8 cellular contexts compared by ENCODE assay signal in genomic region chr1:22711591-22712501, GRCh38. TPM values are rescaled to one million over a fixed set of nuclear protein-coding genes. Genes with fewer than 3 reads are reported as not detected.
A peak's percentile ranks its signal among the peaks of the same experiment; 100 is the strongest.
DNase-seq lines count a peak whose midpoint lies in the region; ATAC-seq and TF ChIP-seq lines count a peak whose summit lies in the region.

No MANE protein-coding gene starts in this region.

- WGBS in body of pancreas, 2 donors = 23 to 46% methylated on average over 15 to 51 of the region's 53 CpGs

- H3K4me3 ChIP-seq in HEK293 (ENCODE audit: low read depth, low read length) (peak overlapping the region; percentile 45), body of pancreas (peak overlapping the region in 1 of 2 donors; percentile 18)

- peak; percentile 12 for DNase-seq in AG08395 (ENCODE audit: low spot score)
- peak in 3 of 4 donors; percentile 17 to 37 (median 25) for DNase-seq in body of pancreas
- DNase-seq in memory B cell (ENCODE audit: low spot score in 2 of 2) = no peak
- no peak for DNase-seq in T-helper 2 cell treated with Interferon-gamma antibody and Interleukin-4, amounts not matched to agents 5 μg/mL and 100 μg/mL, for 36 hours (ENCODE audit: low spot score)
- DNase-seq in activated T-helper 2 cell treated with anti-CD3 and anti-CD28 coated beads, Interferon-gamma antibody, Interleukin-2, Interleukin-4, amounts not matched to agents 10 μg/mL and 5 μg/mL and 100 μg/mL, durations not matched to agents 14 hours and 24 hours and 36 hours (ENCODE audit: low spot score) = no peak
- DNase-seq in NCI-H2196 (lab: John Stamatoyannopoulos, UW; ENCODE audit: unreplicated experiment) = no peak

- H3K27ac ChIP-seq in HEK293 (ENCODE audit: extremely low read depth, low read depth, low read length) = no peak overlapping the region; the same call in 1 of the 2 replicates
- H3K27ac ChIP-seq in body of pancreas = no peak overlapping the region

- H3K4me1 Mint-ChIP-seq in memory B cell = peaks cover 12% of the 10 kb centered on the region
- no peaks in the 10 kb centered on the region for H3K4me1 Mint-ChIP-seq in T-helper 2 cell treated with Interferon-gamma antibody and Interleukin-4, amounts not matched to agents 5 μg/mL and 100 μg/mL, for 36 hours (ENCODE audit: low read depth)
- H3K4me1 Mint-ChIP-seq in activated T-helper 2 cell treated with anti-CD3 and anti-CD28 coated beads, Interferon-gamma antibody, Interleukin-2, Interleukin-4, amounts not matched to agents 10 μg/mL and 5 μg/mL and 100 μg/mL, durations not matched to agents 14 hours and 24 hours and 36 hours (ENCODE audit: low read depth) = peaks cover 3% of the 10 kb centered on the region

- no peaks in the 10 kb centered on the region for H3K36me3 Mint-ChIP-seq in memory B cell
- H3K36me3 Mint-ChIP-seq in T-helper 2 cell treated with Interferon-gamma antibody and Interleukin-4, amounts not matched to agents 5 μg/mL and 100 μg/mL, for 36 hours (ENCODE audit: low read depth) = no peaks in the 10 kb centered on the region
- no peaks in the 10 kb centered on the region for H3K36me3 Mint-ChIP-seq in activated T-helper 2 cell treated with anti-CD3 and anti-CD28 coated beads, Interferon-gamma antibody, Interleukin-2, Interleukin-4, amounts not matched to agents 10 μg/mL and 5 μg/mL and 100 μg/mL, durations not matched to agents 14 hours and 24 hours and 36 hours (ENCODE audit: low read depth)

- no peak for ATAC-seq in body of pancreas
- no peak for ATAC-seq in memory B cell (ENCODE audit: low read depth)
- ATAC-seq in GM18868 (IDR thresholded peaks at IDR 0.05; ENCODE audit: unreplicated experiment) = no peak

- H3K4me3 Mint-ChIP-seq in memory B cell = peak overlapping the region; percentile 66
- no peak overlapping the region for H3K4me3 Mint-ChIP-seq in T-helper 2 cell treated with Interferon-gamma antibody and Interleukin-4, amounts not matched to agents 5 μg/mL and 100 μg/mL, for 36 hours
- no peak overlapping the region for H3K4me3 Mint-ChIP-seq in activated T-helper 2 cell treated with anti-CD3 and anti-CD28 coated beads, Interferon-gamma antibody, Interleukin-2, Interleukin-4, amounts not matched to agents 10 μg/mL and 5 μg/mL and 100 μg/mL, durations not matched to agents 14 hours and 24 hours and 36 hours (ENCODE audit: low read depth)

- peaks cover 0 to 3% of the 10 kb centered on the region in 2 experiments; a peak in 1 of 3 replicates for H3K36me3 ChIP-seq in HEK293 (ENCODE audit: control insufficient read depth in 2 of 2, insufficient read depth in 1 of 2, low read length in 2 of 2)
- H3K36me3 ChIP-seq in body of pancreas (replicated peaks in 1 of 2; ENCODE audit: insufficient read depth in 1 of 2, low read depth in 2 of 2) = no peaks in the 10 kb centered on the region

- H3K27me3 ChIP-seq in body of pancreas = no peaks in the 10 kb centered on the region

- intact Hi-C loops in body of pancreas (cut with DNase I) = no loop called here
- intact Hi-C loops in activated T-helper 2 cell treated with anti-CD3 and anti-CD28 coated beads, Interferon-gamma antibody, Interleukin-2, Interleukin-4, amounts not matched to agents 10 μg/mL and 5 μg/mL and 100 μg/mL, durations not matched to agents 14 hours and 24 hours and 36 hours (cut with micrococcal nuclease) = no loop called here

- peaks cover 35% of the 10 kb centered on the region for H3K27me3 Mint-ChIP-seq in memory B cell
- peaks cover 55% of the 10 kb centered on the region for H3K27me3 Mint-ChIP-seq in T-helper 2 cell treated with Interferon-gamma antibody and Interleukin-4, amounts not matched to agents 5 μg/mL and 100 μg/mL, for 36 hours (ENCODE audit: low read depth)
- peaks cover 49% of the 10 kb centered on the region for H3K27me3 Mint-ChIP-seq in activated T-helper 2 cell treated with anti-CD3 and anti-CD28 coated beads, Interferon-gamma antibody, Interleukin-2, Interleukin-4, amounts not matched to agents 10 μg/mL and 5 μg/mL and 100 μg/mL, durations not matched to agents 14 hours and 24 hours and 36 hours (ENCODE audit: low read depth)

- H3K9me3 ChIP-seq in HEK293 (ENCODE audit: control insufficient read depth, insufficient read depth, low read depth, low read length) (no peaks in the 10 kb centered on the region), body of pancreas (no peaks in the 10 kb centered on the region)

- no peaks in the 10 kb centered on the region for H3K9me3 Mint-ChIP-seq in memory B cell
- no peaks in the 10 kb centered on the region for H3K9me3 Mint-ChIP-seq in T-helper 2 cell treated with Interferon-gamma antibody and Interleukin-4, amounts not matched to agents 5 μg/mL and 100 μg/mL, for 36 hours
- H3K9me3 Mint-ChIP-seq in activated T-helper 2 cell treated with anti-CD3 and anti-CD28 coated beads, Interferon-gamma antibody, Interleukin-2, Interleukin-4, amounts not matched to agents 10 μg/mL and 5 μg/mL and 100 μg/mL, durations not matched to agents 14 hours and 24 hours and 36 hours = no peaks in the 10 kb centered on the region

- no peak overlapping the region for H3K27ac Mint-ChIP-seq in memory B cell
- H3K27ac Mint-ChIP-seq in T-helper 2 cell treated with Interferon-gamma antibody and Interleukin-4, amounts not matched to agents 5 μg/mL and 100 μg/mL, for 36 hours = no peak overlapping the region
- no peak overlapping the region for H3K27ac Mint-ChIP-seq in activated T-helper 2 cell treated with anti-CD3 and anti-CD28 coated beads, Interferon-gamma antibody, Interleukin-2, Interleukin-4, amounts not matched to agents 10 μg/mL and 5 μg/mL and 100 μg/mL, durations not matched to agents 14 hours and 24 hours and 36 hours

- POLR2A ChIA-PET in HEK293 (lab: Yijun Ruan, JAX) = no interaction called here

- TF ChIP-seq POLR2A in body of pancreas (IDR thresholded peaks at IDR 0.05) = no peak

- TF ChIP-seq CTCF in HEK293 (tag by site-specific recombination; IDR thresholded peaks at IDR 0.05) (no peak), body of pancreas (IDR thresholded peaks at IDR 0.05) (no peak)

- CTCF ChIA-PET in HEK293 (lab: Yijun Ruan, JAX) = interaction anchor here (1.5 kb wide), 1 partner anchor 150 kb away, joined by 3 read pairs; no protein-coding TSS in a partner anchor

- H3K4me1 ChIP-seq in HEK293 (ENCODE audit: control insufficient read depth, insufficient read depth, low read length) = peaks cover 6% of the 10 kb centered on the region
- peaks cover 21% of the 10 kb centered on the region for H3K4me1 ChIP-seq in body of pancreas

TF ChIP-seq in HEK293, 187 proteins besides CTCF, POLR2A, EP300 and RAD21 (continues in another document):
- TF ChIP-seq, protein P1, sequence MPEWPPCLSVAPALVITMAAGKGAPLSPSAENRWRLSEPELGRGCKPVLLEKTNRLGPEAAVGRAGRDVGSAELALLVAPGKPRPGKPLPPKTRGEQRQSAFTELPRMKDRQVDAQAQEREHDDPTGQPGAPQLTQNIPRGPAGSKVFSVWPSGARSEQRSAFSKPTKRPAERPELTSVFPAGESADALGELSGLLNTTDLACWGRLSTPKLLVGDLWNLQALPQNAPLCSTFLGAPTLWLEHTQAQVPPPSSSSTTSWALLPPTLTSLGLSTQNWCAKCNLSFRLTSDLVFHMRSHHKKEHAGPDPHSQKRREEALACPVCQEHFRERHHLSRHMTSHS (tag by site-specific recombination; IDR thresholded peaks at IDR 0.05) = no peak
- TF ChIP-seq ZNF514 (tag by site-specific recombination; IDR thresholded peaks at IDR 0.05) = no peak
- TF ChIP-seq ZNF114 (tag by site-specific recombination; IDR thresholded peaks at IDR 0.05) = no peak
- no peak for TF ChIP-seq ZNF416 (tag by site-specific recombination; IDR thresholded peaks at IDR 0.05)
- TF ChIP-seq, protein P2, sequence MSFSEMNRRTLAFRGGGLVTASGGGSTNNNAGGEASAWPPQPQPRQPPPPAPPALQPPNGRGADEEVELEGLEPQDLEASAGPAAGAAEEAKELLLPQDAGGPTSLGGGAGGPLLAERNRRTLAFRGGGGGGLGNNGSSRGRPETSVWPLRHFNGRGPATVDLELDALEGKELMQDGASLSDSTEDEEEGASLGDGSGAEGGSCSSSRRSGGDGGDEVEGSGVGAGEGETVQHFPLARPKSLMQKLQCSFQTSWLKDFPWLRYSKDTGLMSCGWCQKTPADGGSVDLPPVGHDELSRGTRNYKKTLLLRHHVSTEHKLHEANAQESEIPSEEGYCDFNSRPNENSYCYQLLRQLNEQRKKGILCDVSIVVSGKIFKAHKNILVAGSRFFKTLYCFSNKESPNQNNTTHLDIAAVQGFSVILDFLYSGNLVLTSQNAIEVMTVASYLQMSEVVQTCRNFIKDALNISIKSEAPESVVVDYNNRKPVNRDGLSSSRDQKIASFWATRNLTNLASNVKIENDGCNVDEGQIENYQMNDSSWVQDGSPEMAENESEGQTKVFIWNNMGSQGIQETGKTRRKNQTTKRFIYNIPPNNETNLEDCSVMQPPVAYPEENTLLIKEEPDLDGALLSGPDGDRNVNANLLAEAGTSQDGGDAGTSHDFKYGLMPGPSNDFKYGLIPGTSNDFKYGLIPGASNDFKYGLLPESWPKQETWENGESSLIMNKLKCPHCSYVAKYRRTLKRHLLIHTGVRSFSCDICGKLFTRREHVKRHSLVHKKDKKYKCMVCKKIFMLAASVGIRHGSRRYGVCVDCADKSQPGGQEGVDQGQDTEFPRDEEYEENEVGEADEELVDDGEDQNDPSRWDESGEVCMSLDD (tag by site-specific recombination; IDR thresholded peaks at IDR 0.05) = peak; percentile 49; the same call in 1 of the 2 replicates
- 0 out of 2 replicates have a peak, but pooled peaks have one; percentile 13 for TF ChIP-seq ZBTB8A (tag by site-specific recombination; IDR thresholded peaks at IDR 0.05)
- TF ChIP-seq ZNF311 (tag by site-specific recombination; IDR thresholded peaks at IDR 0.05; ENCODE audit: borderline replicate concordance) = no peak
- TF ChIP-seq ZNF274 (IDR thresholded peaks at IDR 0.05; ENCODE audit: low read length) = no peak
- TF ChIP-seq ZNF274 (tag by site-specific recombination; IDR thresholded peaks at IDR 0.05; ENCODE audit: borderline replicate concordance) = no peak
- no peak for TF ChIP-seq PRDM1 (tag by site-specific recombination; IDR thresholded peaks at IDR 0.05)
- TF ChIP-seq GLIS1 (tag by site-specific recombination; IDR thresholded peaks at IDR 0.05) = peak; percentile 22; the same call in 1 of the 2 replicates
- TF ChIP-seq ZNF157 (tag by site-specific recombination; IDR thresholded peaks at IDR 0.05) = no peak
- TF ChIP-seq FEZF1 (tag by site-specific recombination; IDR thresholded peaks at IDR 0.05) = peak; percentile 30; the same call in 1 of the 2 replicates
- no peak for TF ChIP-seq ZNF544 (tag by site-specific recombination; IDR thresholded peaks at IDR 0.05)
- TF ChIP-seq ZNF768 (tag by site-specific recombination; IDR thresholded peaks at IDR 0.05) = no peak

RNA-seq across cellular contexts. Expression of gene EPHB2, which starts 1.2 kb away (rescaled TPM):
- total RNA-seq in body of pancreas = 1 to 10 TPM; 2.9 to 7.9 TPM
- not detected in 2 replicates for total RNA-seq in activated T-helper 2 cell treated with anti-CD3 and anti-CD28 coated beads, Interferon-gamma antibody, Interleukin-2, Interleukin-4, amounts not matched to agents 10 μg/mL and 5 μg/mL and 100 μg/mL, durations not matched to agents 14 hours and 24 hours and 36 hours

RNA-seq across cellular contexts. Expression of gene C1QB, which starts 58.8 kb away (rescaled TPM):
- 10 to 100 TPM; 73.9 to 85.4 TPM for total RNA-seq in body of pancreas
- not detected in 2 replicates for total RNA-seq in activated T-helper 2 cell treated with anti-CD3 and anti-CD28 coated beads, Interferon-gamma antibody, Interleukin-2, Interleukin-4, amounts not matched to agents 10 μg/mL and 5 μg/mL and 100 μg/mL, durations not matched to agents 14 hours and 24 hours and 36 hours

Comparison
In these comparisons a context has a peak if more than half of its experiments do, and no peak if none do; other contexts are left out.
1. DNase-seq: peak in AG08395 (single experiment) and body of pancreas (3 of 4); none in memory B cell (0 of 2), T-helper 2 cell treated with Interferon-gamma antibody and Interleukin-4, amounts not matched to agents 5 μg/mL and 100 μg/mL, for 36 hours (single experiment), activated T-helper 2 cell treated with anti-CD3 and anti-CD28 coated beads, Interferon-gamma antibody, Interleukin-2, Interleukin-4, amounts not matched to agents 10 μg/mL and 5 μg/mL and 100 μg/mL, durations not matched to agents 14 hours and 24 hours and 36 hours (single experiment) and NCI-H2196 (single experiment).
2. RNA of gene C1QB, which starts 58.8 kb away (total RNA-seq): 73.9 to 85.4 TPM in body of pancreas; not detected in activated T-helper 2 cell treated with anti-CD3 and anti-CD28 coated beads, Interferon-gamma antibody, Interleukin-2, Interleukin-4, amounts not matched to agents 10 μg/mL and 5 μg/mL and 100 μg/mL, durations not matched to agents 14 hours and 24 hours and 36 hours; every median in the first group is over 10 times any median in the second.